ENCODE assay signal across 1 cellular context in genomic region chr1:15835205-15835740, GRCh38.
TF ChIP-seq lines count a peak whose summit lies in the region.

No MANE protein-coding gene starts in this region.

TF ChIP-seq in IMR-90, 13 proteins besides CTCF, POLR2A, EP300 and RAD21 (continued from another document):
- no peak for TF ChIP-seq ELK1 (IDR thresholded peaks at IDR 0.05; ENCODE audit: borderline replicate concordance, low read depth, low read length)
- TF ChIP-seq RCOR1 (IDR thresholded peaks at IDR 0.05; ENCODE audit: insufficient replicate concordance, low read length) = no peak
- TF ChIP-seq NFE2L2 (IDR thresholded peaks at IDR 0.05; ENCODE audit: low read depth, low read length) = no peak
- TF ChIP-seq MAFK (IDR thresholded peaks at IDR 0.05; ENCODE audit: low read depth, low read length) = no peak
- no peak for TF ChIP-seq USF2 (IDR thresholded peaks at IDR 0.05; ENCODE audit: low read depth, low read length)
- TF ChIP-seq CEBPB (IDR thresholded peaks at IDR 0.05; ENCODE audit: low read depth, low read length) = no peak
- TF ChIP-seq MAZ (IDR thresholded peaks at IDR 0.05; ENCODE audit: borderline replicate concordance, low read depth, low read length) = no peak
- no peak for TF ChIP-seq SMC3 (IDR thresholded peaks at IDR 0.05; ENCODE audit: low read depth, low read length)
